Comparison of ENCODE assay signal across 2 cellular contexts in the genomic region with DNA sequence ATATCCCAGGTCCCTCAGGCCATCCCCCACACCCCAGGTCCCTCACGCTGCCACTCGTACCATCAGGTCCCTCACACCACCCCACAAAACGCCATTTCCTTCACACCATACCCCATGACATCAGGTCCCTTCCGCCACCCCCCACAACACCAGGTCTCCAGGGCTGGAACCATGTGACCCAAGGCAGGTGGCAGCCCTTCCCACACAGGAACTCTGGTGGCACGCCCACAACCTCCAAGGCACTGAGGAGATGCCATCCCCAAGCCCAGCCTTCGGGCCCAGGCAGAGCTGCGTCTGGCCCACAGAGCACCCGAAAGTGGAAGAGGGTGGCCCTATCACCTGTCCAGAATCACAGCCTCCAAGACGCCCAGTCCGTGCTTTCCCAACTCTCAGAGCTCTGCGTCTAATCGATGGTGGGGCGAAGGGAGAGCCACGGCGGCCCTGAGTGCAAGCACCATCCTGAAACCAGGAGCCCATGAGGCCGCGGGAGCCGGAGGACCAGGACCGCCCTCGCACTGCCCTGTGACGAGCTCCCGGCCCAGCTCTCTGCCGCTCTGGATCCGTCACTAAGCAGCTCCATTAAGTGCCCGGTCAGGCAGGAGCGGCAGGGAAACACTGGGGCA.
A peak's percentile ranks its signal among the peaks of the same experiment; 100 is the strongest.
TF ChIP-seq lines count a peak whose summit lies in the region.

No MANE protein-coding gene starts in this region.

TF ChIP-seq in HepG2, 621 proteins besides CTCF, POLR2A, EP300 and RAD21 (continued from another document):
- TF ChIP-seq ELK4 (CRISPR knock-in tag; IDR thresholded peaks at IDR 0.05; ENCODE audit: borderline replicate concordance) (no peak), ZNF143 (CRISPR knock-in tag; IDR thresholded peaks at IDR 0.05) (no peak), DZIP1 (CRISPR knock-in tag; IDR thresholded peaks at IDR 0.05) (no peak), HES4 (CRISPR knock-in tag; IDR thresholded peaks at IDR 0.05; ENCODE audit: borderline replicate concordance) (no peak), RBM22 (optimal IDR thresholded peaks at IDR 0.05; ENCODE audit: low read length) (peak; percentile 14), AGO2 (optimal IDR thresholded peaks at IDR 0.05; ENCODE audit: low read depth, low read length) (peak; percentile 77)

TF ChIP-seq in WTC11, 78 proteins besides CTCF, POLR2A, EP300 and RAD21 (continued from another document):
- TF ChIP-seq, protein P1, sequence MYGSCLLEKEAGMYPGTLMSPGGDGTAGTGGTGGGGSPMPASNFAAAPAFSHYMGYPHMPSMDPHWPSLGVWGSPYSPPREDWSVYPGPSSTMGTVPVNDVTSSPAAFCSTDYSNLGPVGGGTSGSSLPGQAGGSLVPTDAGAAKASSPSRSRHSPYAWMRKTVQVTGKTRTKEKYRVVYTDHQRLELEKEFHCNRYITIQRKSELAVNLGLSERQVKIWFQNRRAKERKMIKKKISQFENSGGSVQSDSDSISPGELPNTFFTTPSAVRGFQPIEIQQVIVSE (CRISPR knock-in tag; IDR thresholded peaks at IDR 0.05; ENCODE audit: borderline replicate concordance): no peak
- TF ChIP-seq E2F1 (CRISPR knock-in tag; IDR thresholded peaks at IDR 0.05) (no peak), ZBTB21 (CRISPR knock-in tag; IDR thresholded peaks at IDR 0.05; ENCODE audit: borderline replicate concordance) (no peak), RELA (CRISPR knock-in tag; IDR thresholded peaks at IDR 0.05; ENCODE audit: borderline replicate concordance) (no peak), ZNF396 (CRISPR knock-in tag; IDR thresholded peaks at IDR 0.05; ENCODE audit: borderline replicate concordance) (no peak), ZNF219 (CRISPR knock-in tag; IDR thresholded peaks at IDR 0.05; ENCODE audit: borderline replicate concordance) (no peak), ZNF263 (CRISPR knock-in tag; IDR thresholded peaks at IDR 0.05; ENCODE audit: low read depth) (no peak), ZNF671 (CRISPR knock-in tag; IDR thresholded peaks at IDR 0.05) (no peak), HMGA2 (CRISPR knock-in tag; IDR thresholded peaks at IDR 0.05) (no peak), SMAD3 (CRISPR knock-in tag; IDR thresholded peaks at IDR 0.05; ENCODE audit: borderline replicate concordance) (no peak), SOX15 (CRISPR knock-in tag; IDR thresholded peaks at IDR 0.05) (no peak)
- TF ChIP-seq, protein P2, sequence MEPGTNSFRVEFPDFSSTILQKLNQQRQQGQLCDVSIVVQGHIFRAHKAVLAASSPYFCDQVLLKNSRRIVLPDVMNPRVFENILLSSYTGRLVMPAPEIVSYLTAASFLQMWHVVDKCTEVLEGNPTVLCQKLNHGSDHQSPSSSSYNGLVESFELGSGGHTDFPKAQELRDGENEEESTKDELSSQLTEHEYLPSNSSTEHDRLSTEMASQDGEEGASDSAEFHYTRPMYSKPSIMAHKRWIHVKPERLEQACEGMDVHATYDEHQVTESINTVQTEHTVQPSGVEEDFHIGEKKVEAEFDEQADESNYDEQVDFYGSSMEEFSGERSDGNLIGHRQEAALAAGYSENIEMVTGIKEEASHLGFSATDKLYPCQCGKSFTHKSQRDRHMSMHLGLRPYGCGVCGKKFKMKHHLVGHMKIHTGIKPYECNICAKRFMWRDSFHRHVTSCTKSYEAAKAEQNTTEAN (CRISPR knock-in tag; IDR thresholded peaks at IDR 0.05): no peak
- TF ChIP-seq, protein P3, sequence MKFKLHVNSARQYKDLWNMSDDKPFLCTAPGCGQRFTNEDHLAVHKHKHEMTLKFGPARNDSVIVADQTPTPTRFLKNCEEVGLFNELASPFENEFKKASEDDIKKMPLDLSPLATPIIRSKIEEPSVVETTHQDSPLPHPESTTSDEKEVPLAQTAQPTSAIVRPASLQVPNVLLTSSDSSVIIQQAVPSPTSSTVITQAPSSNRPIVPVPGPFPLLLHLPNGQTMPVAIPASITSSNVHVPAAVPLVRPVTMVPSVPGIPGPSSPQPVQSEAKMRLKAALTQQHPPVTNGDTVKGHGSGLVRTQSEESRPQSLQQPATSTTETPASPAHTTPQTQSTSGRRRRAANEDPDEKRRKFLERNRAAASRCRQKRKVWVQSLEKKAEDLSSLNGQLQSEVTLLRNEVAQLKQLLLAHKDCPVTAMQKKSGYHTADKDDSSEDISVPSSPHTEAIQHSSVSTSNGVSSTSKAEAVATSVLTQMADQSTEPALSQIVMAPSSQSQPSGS (CRISPR knock-in tag; IDR thresholded peaks at IDR 0.05; ENCODE audit: borderline replicate concordance, low read depth): no peak
